ENCODE assay signal across 8 cellular contexts in genomic region chr2:84958135-84959044, GRCh38. TPM values are rescaled to one million over a fixed set of nuclear protein-coding genes. Genes with fewer than 3 reads are reported as not detected.
DNase-seq lines count a peak whose midpoint lies in the region; ATAC-seq and TF ChIP-seq lines count a peak whose summit lies in the region.

No MANE protein-coding gene starts in this region.

- TSS peak; percentile 92 for BruUV-seq in PC-3 (replicated peaks; lab: Mats Ljungman, UMichigan)

- H3K4me1 ChIP-seq in PC-3 (ENCODE audit: insufficient read depth, low read length) (peaks cover 42% of the 10 kb centered on the region), prostate gland (replicated peaks) (peaks cover 7% of the 10 kb centered on the region)
- H3K4me1 ChIP-seq in CD8-positive, alpha-beta T cell (ENCODE audit: insufficient read depth, low read length) = no peaks in the 10 kb centered on the region

- H3K79me2 ChIP-seq in PC-3 (ENCODE audit: low read length) = peaks cover 5% of the 10 kb centered on the region; the same call in 1 of the 2 replicates

- peak overlapping the region; percentile 41; the same call in 1 of the 2 replicates for H3K4me3 ChIP-seq in PC-3 (ENCODE audit: low read length)
- no peak overlapping the region for H3K4me3 ChIP-seq in prostate gland
- H3K4me3 ChIP-seq in CD8-positive, alpha-beta T cell (ENCODE audit: low read depth, low read length) = no peak overlapping the region

- no peaks in the 10 kb centered on the region for H3K9me2 ChIP-seq in PC-3 (replicated peaks; ENCODE audit: low read length)

- WGBS in prostate gland = 22% methylated on average over 10 of the region's 10 CpGs

- H3K9me3 Mint-ChIP-seq in CD8-positive, alpha-beta T cell = no peaks in the 10 kb centered on the region

- DNase-seq in H4 (ENCODE audit: low spot score) (peak; percentile 92), PC-3 (peak; percentile 99), fibroblast of gingiva (ENCODE audit: low read depth) (peak; percentile 33), prostate gland (ENCODE audit: low spot score) (peak; percentile 84)
- DNase-seq in stimulated activated CD4-positive, alpha-beta T cell treated with anti-CD3 and anti-CD28 coated beads, Interleukin-2, amount 100 ng/mL, for 24 hours = no peak
- DNase-seq in CD8-positive, alpha-beta T cell = no peak

- H3K9me3 ChIP-seq in PC-3 (ENCODE audit: low read length) (no peaks in the 10 kb centered on the region), prostate gland (no peaks in the 10 kb centered on the region)
- H3K9me3 ChIP-seq in CD8-positive, alpha-beta T cell (ENCODE audit: low read length) = no peaks in the 10 kb centered on the region

- H3K27ac ChIP-seq in 22Rv1 (peak overlapping the region; percentile 99), PC-3 (ENCODE audit: low read length) (peak overlapping the region; percentile 99), prostate gland (peak overlapping the region; percentile 86 to 87)
- H3K27ac ChIP-seq in CD8-positive, alpha-beta T cell (ENCODE audit: low read depth, low read length) = no peak overlapping the region

- intact Hi-C loops in PC-3 (cut with micrococcal nuclease) = loop anchor here (1.0 to 2.0 kb wide), 3 partner anchors 14 to 57 kb away; no protein-coding TSS in a partner anchor
- intact Hi-C loops in prostate gland (cut with DNase I) = no loop called here
- intact Hi-C loops in CD8-positive, alpha-beta T cell (cut with DNase I, micrococcal nuclease) = no loop called here

- TF ChIP-seq CTCF in 22Rv1 (IDR thresholded peaks at IDR 0.05) = no peak
- TF ChIP-seq CTCF in PC-3 (conservative IDR thresholded peaks at IDR 0.05; ENCODE audit: low read depth, low read length) = no peak
- no peak for TF ChIP-seq CTCF in prostate gland (IDR thresholded peaks at IDR 0.05)
- TF ChIP-seq CTCF in CD8-positive, alpha-beta T cell (IDR thresholded peaks at IDR 0.05) = no peak

- H2AFZ ChIP-seq in PC-3 (ENCODE audit: low read length) = no peak overlapping the region

- peak overlapping the region; percentile 72 for H3K4me2 ChIP-seq in PC-3 (ENCODE audit: low read length)

- peaks cover 11% of the 10 kb centered on the region for H3K36me3 Mint-ChIP-seq in CD8-positive, alpha-beta T cell

- no peaks in the 10 kb centered on the region for H3K27me3 Mint-ChIP-seq in CD8-positive, alpha-beta T cell (ENCODE audit: low read depth)

- H3K36me3 ChIP-seq in PC-3 (ENCODE audit: low read depth, low read length) (no peaks in the 10 kb centered on the region), prostate gland (no peaks in the 10 kb centered on the region)
- H3K36me3 ChIP-seq in CD8-positive, alpha-beta T cell (ENCODE audit: insufficient read depth, low read length) = no peaks in the 10 kb centered on the region

- peaks cover 12% of the 10 kb centered on the region for H3K4me1 Mint-ChIP-seq in CD8-positive, alpha-beta T cell (ENCODE audit: low read depth)

- peak overlapping the region; percentile 85 for H3K9ac ChIP-seq in PC-3 (ENCODE audit: low read length)

- peak; percentile 60 for TF ChIP-seq POLR2A in prostate gland (IDR thresholded peaks at IDR 0.05)

- H4K20me1 ChIP-seq in PC-3 (ENCODE audit: low read length) = no peaks in the 10 kb centered on the region

- no peaks in the 10 kb centered on the region for H3K27me3 ChIP-seq in PC-3 (ENCODE audit: low read length)
- no peaks in the 10 kb centered on the region for H3K27me3 ChIP-seq in prostate gland (replicated peaks; ENCODE audit: insufficient read depth)
- no peaks in the 10 kb centered on the region for H3K27me3 ChIP-seq in CD8-positive, alpha-beta T cell (ENCODE audit: insufficient read depth, low read length)

- POLR2A ChIA-PET in PC-3 (lab: Charles Lee; ENCODE audit: unreplicated experiment) = interaction anchor here (0.6 to 2.1 kb wide), 8 partner anchors 12 to 612 kb away, joined by 3 to 45 read pairs (median 5); partner anchors contain the start of gene KCMF1
- POLR2A ChIA-PET in CD8-positive, alpha-beta T cell (lab: Charles Lee) = interaction anchor here (0.6 to 1.1 kb wide), 3 partner anchors 11 to 20 kb away, joined by 3 read pairs; no protein-coding TSS in a partner anchor

- CTCF ChIA-PET in PC-3 (lab: Charles Lee) = interaction anchor here (0.5 to 2.8 kb wide), 5 partner anchors 11 to 57 kb away, joined by 3 to 21 read pairs (median 10); no protein-coding TSS in a partner anchor
- CTCF ChIA-PET in CD8-positive, alpha-beta T cell (lab: Charles Lee) = interaction anchor here (0.6 to 1.2 kb wide), 3 partner anchors 19 to 382 kb away, joined by 3 to 4 read pairs (median 3); no protein-coding TSS in a partner anchor

- H3K4me3 Mint-ChIP-seq in CD8-positive, alpha-beta T cell = no peak overlapping the region

- peaks cover 22% of the 10 kb centered on the region for H3F3A ChIP-seq in PC-3 (ENCODE audit: low read length, unreplicated experiment)

- H3K27ac Mint-ChIP-seq in CD8-positive, alpha-beta T cell = no peak overlapping the region

- ATAC-seq in PC-3 = peak; percentile 92
- ATAC-seq in GM21381 (IDR thresholded peaks at IDR 0.05; ENCODE audit: unreplicated experiment) = no peak
- no peak for ATAC-seq in CD8-positive, alpha-beta T cell

RNA-seq across cellular contexts. Expression of gene KCMF1, which starts 12.6 kb away (rescaled TPM):
- 61.6 and 90.1 TPM in 2 replicates for total RNA-seq in H4 (2014; rRNA removed; shearing (Covaris generic))
- 62.1 and 73.6 TPM in 2 replicates for total RNA-seq in PC-3 (2014; rRNA removed)
- 10 to 100 TPM; 20.5 to 33.1 TPM for total RNA-seq in prostate gland
- total RNA-seq in CD8-positive, alpha-beta T cell = 10 to 100 TPM; 85.3 to 89.5 TPM

RNA-seq across cellular contexts. Expression of gene TMSB10, which starts 52.9 kb away (rescaled TPM):
- 4,471 and 5,260 TPM in 2 replicates for total RNA-seq in H4 (2014; rRNA removed; shearing (Covaris generic))
- total RNA-seq in PC-3 (2014; rRNA removed) = 4,758 and 5,246 TPM in 2 replicates
- total RNA-seq in prostate gland = 1,000 to 10,000 TPM; 1,100 to 3,014 TPM
- 1,000 to 10,000 TPM; 1,479 to 1,577 TPM for total RNA-seq in CD8-positive, alpha-beta T cell

Comparison
In these comparisons a context has a peak if more than half of its experiments do, and no peak if none do; other contexts are left out.
1. DNase-seq: peak in H4 (single experiment), PC-3 (single experiment), fibroblast of gingiva (single experiment) and prostate gland (single experiment); none in stimulated activated CD4-positive, alpha-beta T cell treated with anti-CD3 and anti-CD28 coated beads, Interleukin-2, amount 100 ng/mL, for 24 hours (0 of 2) and CD8-positive, alpha-beta T cell (0 of 7).